1 cellular context compared by ENCODE assay signal in the genomic region with DNA sequence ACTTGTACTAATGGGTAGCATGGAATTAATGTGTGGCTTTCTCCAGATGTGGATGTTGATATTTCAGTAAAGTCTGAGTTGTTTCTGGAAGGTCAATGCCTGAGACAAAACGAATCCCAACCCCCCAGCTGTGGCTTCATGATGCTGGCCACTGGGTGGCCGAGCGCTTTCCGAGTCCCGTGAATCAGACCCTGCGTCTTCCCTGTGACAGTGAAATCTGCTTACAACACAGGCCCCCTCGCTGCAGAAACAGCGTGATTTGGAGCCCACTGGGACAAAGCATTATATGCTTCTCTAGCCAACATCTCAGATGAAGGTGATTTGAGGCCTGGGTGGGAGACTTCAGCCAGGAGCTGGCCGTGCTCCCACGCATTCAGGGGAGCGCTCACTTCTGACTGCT.
TF ChIP-seq lines count a peak whose summit lies in the region.

No MANE protein-coding gene starts in this region.

TF ChIP-seq in HepG2, 621 proteins besides CTCF, POLR2A, EP300 and RAD21 (continued from another document):
- TF ChIP-seq, protein P1, sequence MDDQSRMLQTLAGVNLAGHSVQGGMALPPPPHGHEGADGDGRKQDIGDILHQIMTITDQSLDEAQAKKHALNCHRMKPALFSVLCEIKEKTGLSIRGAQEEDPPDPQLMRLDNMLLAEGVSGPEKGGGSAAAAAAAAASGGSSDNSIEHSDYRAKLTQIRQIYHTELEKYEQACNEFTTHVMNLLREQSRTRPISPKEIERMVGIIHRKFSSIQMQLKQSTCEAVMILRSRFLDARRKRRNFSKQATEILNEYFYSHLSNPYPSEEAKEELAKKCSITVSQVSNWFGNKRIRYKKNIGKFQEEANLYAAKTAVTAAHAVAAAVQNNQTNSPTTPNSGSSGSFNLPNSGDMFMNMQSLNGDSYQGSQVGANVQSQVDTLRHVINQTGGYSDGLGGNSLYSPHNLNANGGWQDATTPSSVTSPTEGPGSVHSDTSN (CRISPR knock-in tag; IDR thresholded peaks at IDR 0.05; ENCODE audit: borderline replicate concordance), result no peak
- TF ChIP-seq ZKSCAN8 (CRISPR knock-in tag; IDR thresholded peaks at IDR 0.05; ENCODE audit: borderline replicate concordance) (no peak), CHD4 (IDR thresholded peaks at IDR 0.05; ENCODE audit: borderline replicate concordance, low read length) (no peak)
